ENCODE assay signal across 17 cellular contexts in the genomic region with DNA sequence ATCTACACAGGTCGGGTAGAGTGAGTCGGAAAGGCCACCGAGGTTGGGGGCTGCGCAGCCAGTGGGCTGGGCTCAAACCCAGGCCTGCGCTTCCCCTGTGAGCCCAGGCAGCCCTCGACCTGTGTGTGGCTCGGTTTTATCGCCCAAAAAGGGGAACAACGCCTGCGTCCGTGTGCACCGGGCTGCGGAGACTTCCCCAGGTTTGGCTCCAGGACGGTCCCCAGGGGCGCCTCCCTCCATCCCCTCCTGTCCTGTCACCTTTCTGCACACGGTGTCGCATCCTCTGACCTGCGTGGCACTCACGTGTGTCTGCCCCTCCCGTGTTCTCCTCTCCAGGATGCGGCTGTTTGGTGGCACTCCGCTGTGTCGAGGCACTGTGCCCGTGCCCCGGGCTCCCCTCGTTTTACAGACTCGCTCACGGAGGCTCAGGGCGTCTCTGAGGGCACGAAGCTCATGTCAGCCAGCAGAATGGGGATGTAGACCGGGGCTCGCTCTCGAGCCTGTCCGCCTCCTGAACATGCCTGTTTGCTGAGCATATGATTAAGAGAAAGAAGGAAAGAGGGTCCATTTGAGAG. TPM values are rescaled to one million over a fixed set of nuclear protein-coding genes. Genes with fewer than 3 reads are reported as not detected.
A peak's percentile ranks its signal among the peaks of the same experiment; 100 is the strongest.
DNase-seq lines count a peak whose midpoint lies in the region; ATAC-seq and TF ChIP-seq lines count a peak whose summit lies in the region.
"Had no signal": no experiment of that assay in that cellular context is flagged by ENCODE, and none has a peak within 500 bp of the region (broad histone marks: within the 10 kb centered on the region; RNA-seq: fewer than 3 reads in every experiment).

No MANE protein-coding gene starts in this region.

- H3K4me1 ChIP-seq in GM23338 (ENCODE audit: insufficient read depth) (no peaks in the 10 kb centered on the region), colonic mucosa (peaks cover 40% of the 10 kb centered on the region), stomach (peaks cover 39 to 57% (median 52%) of the 10 kb centered on the region in 4 donors)

- H3K27me3 ChIP-seq in GM23338 (ENCODE audit: insufficient read depth) (no peaks in the 10 kb centered on the region), colonic mucosa (no peaks in the 10 kb centered on the region), stomach (peaks cover 0 to 27% (median 0%) of the 10 kb centered on the region in 3 donors)

- no peaks in the 10 kb centered on the region for H3K79me2 ChIP-seq in GM23338 (replicated peaks; ENCODE audit: insufficient read depth)

- no peak overlapping the region for H3K4me3 ChIP-seq in GM23338
- H3K4me3 ChIP-seq in colonic mucosa = no peak overlapping the region
- H3K4me3 ChIP-seq in stomach = no peak overlapping the region
- H3K4me3 ChIP-seq: BLaER1 treated with 17β-estradiol and CSF1 and Interleukin-3, amounts not matched to agents 10 nM and 100 nM had no signal

- no peaks in the 10 kb centered on the region for H3F3A ChIP-seq in GM23338 (replicated peaks; ENCODE audit: low read depth)

- POLR2A ChIA-PET in naive thymus-derived CD8-positive, alpha-beta T cell (lab: Charles Lee) = no interaction called here

- ATAC-seq in GM23338 = no peak
- ATAC-seq in naive thymus-derived CD8-positive, alpha-beta T cell = no peak

- H3K4me1 Mint-ChIP-seq in GM23338 (peaks cover 12% of the 10 kb centered on the region), neural crest cell (peaks cover 16% of the 10 kb centered on the region)
- peaks cover 0 to 16% (median 12%) of the 10 kb centered on the region in 4 donors for H3K4me1 Mint-ChIP-seq in naive thymus-derived CD8-positive, alpha-beta T cell
- H3K4me1 Mint-ChIP-seq: CD4-positive, alpha-beta memory T cell; IgD-negative memory B cell had no signal

- intact Hi-C loops in colonic mucosa (cut with DNase I) (no loop called here), stomach (cut with DNase I; ENCODE audit: low total_unique reads) (no loop called here)

- no peak overlapping the region for H3K4me3 Mint-ChIP-seq in GM23338
- no peak overlapping the region for H3K4me3 Mint-ChIP-seq in neural crest cell
- no peak overlapping the region for H3K4me3 Mint-ChIP-seq in naive thymus-derived CD8-positive, alpha-beta T cell
- H3K4me3 Mint-ChIP-seq: CD4-positive, alpha-beta memory T cell; IgD-negative memory B cell had no signal

- H3K9ac ChIP-seq in colonic mucosa (ENCODE audit: low read depth in 2 of 2, low read length in 2 of 2) = peak overlapping the region in 1 of 2 donors; percentile 59
- H3K9ac ChIP-seq: BLaER1 treated with 17β-estradiol and CSF1 and Interleukin-3, amounts not matched to agents 10 nM and 100 nM had no signal

- TF ChIP-seq EP300 in stomach (IDR thresholded peaks at IDR 0.05) = no peak

- no peak overlapping the region for H3K27ac ChIP-seq in GM23338 (ENCODE audit: low read depth)
- peak overlapping the region; percentile 35 for H3K27ac ChIP-seq in colonic mucosa
- peak overlapping the region in 4 of 5 donors; percentile 53 to 82 (median 72) for H3K27ac ChIP-seq in stomach
- H3K27ac ChIP-seq: BLaER1 treated with 17β-estradiol and CSF1 and Interleukin-3, amounts not matched to agents 10 nM and 100 nM had no signal

- H3K9me2 ChIP-seq in GM23338 (ENCODE audit: insufficient read depth) = no peaks in the 10 kb centered on the region

- no peaks in the 10 kb centered on the region for H4K20me1 ChIP-seq in GM23338 (replicated peaks; ENCODE audit: insufficient read depth)

- DNase-seq in GM23338 (ENCODE audit: low spot score) (no peak), colonic mucosa (no peak), neural crest cell (ENCODE audit: low read depth, low spot score) (no peak), stomach (no peak), T-helper 2 cell (no peak), COR-L47 (lab: John Stamatoyannopoulos, UW) (no peak)
- DNase-seq in naive thymus-derived CD8-positive, alpha-beta T cell = no peak
- DNase-seq: CD4-positive, alpha-beta memory T cell; MV-4-11; NCI-H1105 treated with DMSO at 0.1 percent for 48 hours; NCI-H2029 treated with DMSO at 0.1 percent for 48 hours; NCI-H226; NCI-H748 treated with DMSO at 0.1 percent for 48 hours; NK-92 treated with Interleukin-12 subunit alpha and Interleukin-12 subunit beta, amount 100 ng/mL, for 24 hours had no signal

- H3K27me3 Mint-ChIP-seq in GM23338 (ENCODE audit: insufficient read depth, low read depth, poor library complexity) (peaks cover 21% of the 10 kb centered on the region), neural crest cell (ENCODE audit: low read depth) (no peaks in the 10 kb centered on the region)
- H3K27me3 Mint-ChIP-seq in naive thymus-derived CD8-positive, alpha-beta T cell = peaks cover 0 to 3% (median 0%) of the 10 kb centered on the region in 5 donors

- WGBS in stomach, 5 donors = 83 to 91% (median 91%) methylated on average over 26 to 34 of the region's 34 CpGs

- H3K36me3 ChIP-seq in GM23338 (ENCODE audit: insufficient read depth) (no peaks in the 10 kb centered on the region), colonic mucosa (no peaks in the 10 kb centered on the region), stomach (no peaks in the 10 kb centered on the region)
- H3K36me3 ChIP-seq: BLaER1 treated with 17β-estradiol and CSF1 and Interleukin-3, amounts not matched to agents 10 nM and 100 nM had no signal

- TF ChIP-seq CTCF in GM23338 (conservative IDR thresholded peaks at IDR 0.05; ENCODE audit: low read depth in 2 of 2) (no peak), colonic mucosa (IDR thresholded peaks at IDR 0.05) (no peak), neural crest cell (conservative IDR thresholded peaks at IDR 0.05) (no peak), stomach (IDR thresholded peaks at IDR 0.05) (no peak)

- H3K36me3 Mint-ChIP-seq in GM23338 (ENCODE audit: low read depth) (peaks cover 5% of the 10 kb centered on the region), neural crest cell (ENCODE audit: low read depth) (peaks cover 3% of the 10 kb centered on the region)
- peaks cover 0 to 13% (median 1%) of the 10 kb centered on the region in 3 donors for H3K36me3 Mint-ChIP-seq in naive thymus-derived CD8-positive, alpha-beta T cell
- H3K36me3 Mint-ChIP-seq: IgD-negative memory B cell had no signal

- H2AFZ ChIP-seq in GM23338 = no peak overlapping the region

- H3K4me2 ChIP-seq in GM23338 = no peak overlapping the region
- H3K4me2 ChIP-seq: BLaER1 treated with 17β-estradiol and CSF1 and Interleukin-3, amounts not matched to agents 10 nM and 100 nM had no signal

- no peaks in the 10 kb centered on the region for H3K9me3 ChIP-seq in colonic mucosa
- H3K9me3 ChIP-seq in stomach = no peaks in the 10 kb centered on the region

- no peak for TF ChIP-seq POLR2A in stomach (IDR thresholded peaks at IDR 0.05)

- H3K9me3 Mint-ChIP-seq in GM23338 (peaks cover 4% of the 10 kb centered on the region), neural crest cell (no peaks in the 10 kb centered on the region)
- peaks cover 0 to 3% (median 0%) of the 10 kb centered on the region in 9 donors for H3K9me3 Mint-ChIP-seq in naive thymus-derived CD8-positive, alpha-beta T cell
- H3K9me3 Mint-ChIP-seq: IgD-negative memory B cell had no signal

- H3K27ac Mint-ChIP-seq in GM23338 (peak overlapping the region; percentile 19; the same call in 1 of the 2 replicates), neural crest cell (ENCODE audit: unreplicated experiment) (peak overlapping the region; percentile 51)
- no peak overlapping the region for H3K27ac Mint-ChIP-seq in naive thymus-derived CD8-positive, alpha-beta T cell
- H3K27ac Mint-ChIP-seq: IgD-negative memory B cell had no signal

TF ChIP-seq in GM23338, 12 proteins besides CTCF, POLR2A, EP300 and RAD21:
- TF ChIP-seq ZNF114 (CRISPR knock-in tag; IDR thresholded peaks at IDR 0.05) (no peak), ZNF331 (CRISPR knock-in tag; IDR thresholded peaks at IDR 0.05; ENCODE audit: low read depth) (no peak), CREB1 (CRISPR knock-in tag; IDR thresholded peaks at IDR 0.05; ENCODE audit: low read depth) (no peak), POLR2AphosphoS5 (IDR thresholded peaks at IDR 0.05; ENCODE audit: low read depth) (no peak), NANOG (IDR thresholded peaks at IDR 0.05; ENCODE audit: borderline replicate concordance) (no peak), EZH2phosphoT487 (IDR thresholded peaks at IDR 0.05; ENCODE audit: unreplicated experiment) (no peak)

RNA-seq across cellular contexts. Expression of a gene that starts 25.9 kb away (rescaled TPM):
- 22.9 and 25.6 TPM in 2 replicates for total RNA-seq in GM23338 (2014; rRNA removed; shearing (Covaris generic))
- 4.8 and 7.4 TPM in 2 replicates for polyA plus RNA-seq in GM23338 (2016; fragmentation: Nextera tagmentation; extraction: Ambion mirVana)
- total RNA-seq in colonic mucosa = 10 to 100 TPM; 45.0 to 88.3 TPM
- 59.9 and 62.5 TPM in 2 replicates for total RNA-seq in neural crest cell
- 100 to 1,000 TPM in 1 of 5 donors, 10 to 100 TPM in 4; 39.1 to 363 (median 58.6) TPM for total RNA-seq in stomach
- polyA plus RNA-seq in stomach = 10 to 100 TPM; 10.8 to 20.0 (median 13.3) TPM
- 10 to 100 TPM; 26.2 to 30.3 TPM for total RNA-seq in naive thymus-derived CD8-positive, alpha-beta T cell
- polyA plus RNA-seq in naive thymus-derived CD8-positive, alpha-beta T cell = 1 to 10 TPM in 2 of 3 donors, under 1 TPM in 1; 0.81 to 4.4 (median 2.4) TPM
- total RNA-seq: M059J had no signal

Comparison
In these comparisons a context has a peak if more than half of its experiments do, and no peak if none do; other contexts are left out.
1. H3K27ac Mint-ChIP-seq: peak in GM23338 (single experiment) and neural crest cell (single experiment); none in naive thymus-derived CD8-positive, alpha-beta T cell (0 of 10).